Comparison of ENCODE assay signal across 32 cellular contexts in the genomic region with DNA sequence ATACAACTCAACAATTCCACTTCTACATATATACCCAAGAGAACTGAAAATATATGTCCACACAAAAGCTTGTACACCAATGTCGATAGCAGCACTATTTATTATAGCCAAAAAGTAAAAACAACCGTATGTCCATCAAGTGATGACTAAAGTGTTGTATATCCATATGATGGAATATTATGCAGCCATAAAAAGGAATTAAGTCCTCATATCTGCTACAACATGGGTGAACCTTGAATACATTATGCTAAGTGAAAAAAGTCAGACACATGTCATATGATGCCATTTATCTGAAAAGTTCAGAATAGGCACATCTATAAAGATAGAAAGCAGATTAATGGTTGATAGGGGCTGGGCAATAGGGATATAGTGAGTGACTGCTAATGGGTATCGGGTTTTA.
"Had no signal": no experiment of that assay in that cellular context is flagged by ENCODE, and none has a peak within 500 bp of the region (broad histone marks: within the 10 kb centered on the region; RNA-seq: fewer than 3 reads in every experiment).

No MANE protein-coding gene starts in this region.

- FAIRE-seq: bronchial epithelial cell, TTC549 had no signal

- H3K27me3 ChIP-seq: ascending aorta, cardiac muscle cell had no signal

- H3K4me3 ChIP-seq: ascending aorta, cardiac muscle cell had no signal

- ATAC-seq: activated CD4-positive, alpha-beta T cell treated with anti-CD3 and anti-CD28 coated beads for 36 hours; activated CD4-positive, CD25-positive, alpha-beta regulatory T cell treated with anti-CD3 and anti-CD28 coated beads, Interleukin-2, amount 50 U/mL, for 24 hours; activated CD8-positive, alpha-beta memory T cell treated with anti-CD3 and anti-CD28 coated beads, Interleukin-2, amount 10 ng/mL, durations not matched to agents 7 days and 5 days; activated CD8-positive, alpha-beta T cell treated with anti-CD3 and anti-CD28 coated beads, Interleukin-2, amount 10 ng/mL, durations not matched to agents 7 days and 5 days; activated naive CD8-positive, alpha-beta T cell treated with anti-CD3 and anti-CD28 coated beads, Interleukin-2, amount 50 U/mL, for 24 hours; WTC11 had no signal

- H3K9me3 ChIP-seq: ascending aorta had no signal

- DNase-seq: activated CD4-positive, alpha-beta memory T cell treated with anti-CD3 and anti-CD28 coated beads, Interleukin-2, amount 10 ng/mL, durations not matched to agents 7 days and 5 days; activated CD4-positive, alpha-beta T cell treated with anti-CD3 and anti-CD28 coated beads for 1 hour; activated CD4-positive, alpha-beta T cell treated with anti-CD3 and anti-CD28 coated beads for 36 hours; activated CD4-positive, alpha-beta T cell treated with anti-CD3 and anti-CD28 coated beads for 48 hours; activated CD4-positive, alpha-beta T cell treated with anti-CD3 and anti-CD28 coated beads, Interleukin-2, amount 10 ng/mL, durations not matched to agents 7 days and 5 days; activated CD4-positive, alpha-beta T cell treated with anti-CD3 and anti-CD28 coated beads, Interleukin-2, amount 50 U/mL, for 48 hours; activated CD4-positive, CD25-positive, alpha-beta regulatory T cell; activated CD8-positive, alpha-beta memory T cell treated with anti-CD3 and anti-CD28 coated beads for 24 hours; activated CD8-positive, alpha-beta memory T cell treated with anti-CD3 and anti-CD28 coated beads, Interleukin-2, amount 10 ng/mL, durations not matched to agents 7 days and 5 days; activated CD8-positive, alpha-beta memory T cell treated with anti-CD3 and anti-CD28 coated beads, Interleukin-2, amount 50 U/mL, for 48 hours; activated CD8-positive, alpha-beta T cell treated with anti-CD3 and anti-CD28 coated beads, Interleukin-2, amount 10 ng/mL, durations not matched to agents 7 days and 5 days; activated effector memory CD4-positive, alpha-beta T cell treated with Interleukin-2 at 50 U/mL for 16 hours; activated gamma-delta T cell; activated naive CD4-positive, alpha-beta T cell treated with anti-CD3 and anti-CD28 coated beads, Interleukin-2, amount 10 ng/mL, durations not matched to agents 7 days and 5 days; activated naive CD4-positive, alpha-beta T cell treated with Interleukin-2 at 50 U/mL for 16 hours; activated naive CD8-positive, alpha-beta T cell treated with anti-CD3 and anti-CD28 coated beads, Interleukin-2, amount 10 ng/mL, durations not matched to agents 7 days and 5 days; activated naive CD8-positive, alpha-beta T cell treated with anti-CD3 and anti-CD28 coated beads, Interleukin-2, amount 50 U/mL, for 24 hours; activated T-cell treated with anti-CD3 and anti-CD28 coated beads, Interleukin-2, amount 50 U/mL, for 24 hours; activated T-cell treated with anti-CD3 and anti-CD28 coated beads, Interleukin-2, amount 50 U/mL, for 48 hours; amygdala; anterior cingulate cortex; caudate nucleus; cerebellar nuclear complex; T-helper 2 cell; T-helper 9 cell; WERI-Rb-1 had no signal

- H3K4me1 ChIP-seq: ascending aorta had no signal

- H3K27ac ChIP-seq: ascending aorta, cardiac muscle cell, WERI-Rb-1 had no signal

- H3K36me3 ChIP-seq: ascending aorta, cardiac muscle cell, WERI-Rb-1 had no signal
